Comparison of ENCODE assay signal across 8 cellular contexts in genomic region chr18:77124452-77124922, GRCh38. TPM values are rescaled to one million over a fixed set of nuclear protein-coding genes. Genes with fewer than 3 reads are reported as not detected.
DNase-seq lines count a peak whose midpoint lies in the region; ATAC-seq and TF ChIP-seq lines count a peak whose summit lies in the region.

No MANE protein-coding gene starts in this region.

- DNase-seq in NAMALWA (ENCODE audit: low spot score) (peak; percentile 58), NCI-H524 (lab: John Stamatoyannopoulos, UW) (no peak), tibial nerve (ENCODE audit: low spot score in 2 of 2) (no peak), NCI-H187 (lab: John Stamatoyannopoulos, UW) (no peak)
- peak; percentile 61 for DNase-seq in activated naive CD4-positive, alpha-beta T cell treated with Interleukin-2 at 50 U/mL for 16 hours
- peak; percentile 35 for DNase-seq in stimulated activated CD4-positive, alpha-beta T cell treated with anti-CD3 and anti-CD28 coated beads, Interleukin-12 subunit alpha, Interleukin-12 subunit beta, amount 100 ng/mL, for 4 hours

- no peak for TF ChIP-seq CTCF in tibial nerve (IDR thresholded peaks at IDR 0.05)

- TF ChIP-seq EP300 in tibial nerve (IDR thresholded peaks at IDR 0.05), result no peak

- no peaks in the 10 kb centered on the region for H3K36me3 ChIP-seq in tibial nerve

- peaks cover 0 to 39% (median 9%) of the 10 kb centered on the region in 4 donors for H3K4me1 ChIP-seq in tibial nerve

- peaks cover 0 to 7% of the 10 kb centered on the region in 2 donors for H3K27me3 ChIP-seq in tibial nerve

- no peak overlapping the region for H3K4me3 ChIP-seq in tibial nerve

- no peaks in the 10 kb centered on the region for H3K9me3 ChIP-seq in tibial nerve

- 65 to 80% methylated on average over 9 of the region's 9 CpGs for WGBS in tibial nerve, 2 donors

- peak overlapping the region in 1 of 4 donors; percentile 22 for H3K27ac ChIP-seq in tibial nerve

- TF ChIP-seq POLR2A in tibial nerve (IDR thresholded peaks at IDR 0.05), result no peak

- ATAC-seq in GM18508 (IDR thresholded peaks at IDR 0.05; ENCODE audit: insufficient read depth, unreplicated experiment), result peak; percentile 45
- peak; percentile 59 for ATAC-seq in HG02571 (IDR thresholded peaks at IDR 0.05; ENCODE audit: unreplicated experiment)

RNA-seq across cellular contexts. Expression of gene MBP, which starts 8.1 kb away (rescaled TPM):
- 1,000 to 10,000 TPM in 3 of 4 donors, 100 to 1,000 TPM in 1; 831 to 1,485 (median 1,405) TPM for total RNA-seq in tibial nerve

Comparison
In these comparisons a context has a peak if more than half of its experiments do, and no peak if none do; other contexts are left out.
1. DNase-seq: peak in NAMALWA (single experiment), activated naive CD4-positive, alpha-beta T cell treated with Interleukin-2 at 50 U/mL for 16 hours (single experiment) and stimulated activated CD4-positive, alpha-beta T cell treated with anti-CD3 and anti-CD28 coated beads, Interleukin-12 subunit alpha, Interleukin-12 subunit beta, amount 100 ng/mL, for 4 hours (single experiment); none in NCI-H524 (0 of 2), tibial nerve (0 of 2) and NCI-H187 (0 of 2).